12 cellular contexts compared by ENCODE assay signal in the genomic region with DNA sequence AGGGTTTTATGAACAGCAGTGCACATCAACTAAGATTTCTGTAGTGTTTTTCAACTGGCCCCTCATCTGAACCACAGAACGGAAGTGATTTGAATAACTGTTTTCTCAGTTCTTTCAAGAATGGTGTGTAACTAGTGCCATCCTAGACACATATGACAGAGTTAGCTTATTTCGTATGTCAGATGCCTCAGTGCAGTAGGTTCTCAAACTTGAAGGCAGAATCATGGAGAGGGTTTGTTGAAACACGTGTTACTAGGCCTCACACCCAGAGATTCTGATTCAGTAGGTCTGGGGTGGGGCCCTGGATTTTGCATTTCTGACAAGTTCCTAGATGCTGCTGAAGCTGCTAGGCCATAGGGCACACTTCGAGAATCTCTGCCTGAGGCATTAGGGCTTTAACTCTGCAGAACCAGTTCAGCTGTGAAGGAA. TPM values are rescaled to one million over a fixed set of nuclear protein-coding genes. Genes with fewer than 3 reads are reported as not detected.
DNase-seq lines count a peak whose midpoint lies in the region; ATAC-seq and TF ChIP-seq lines count a peak whose summit lies in the region.
"Had no signal": no experiment of that assay in that cellular context is flagged by ENCODE, and none has a peak within 500 bp of the region (broad histone marks: within the 10 kb centered on the region; RNA-seq: fewer than 3 reads in every experiment).

No MANE protein-coding gene starts in this region.

- 0 out of 2 replicates have a peak, but pooled peaks cover 7% of the 10 kb centered on the region for H3K4me1 ChIP-seq in DND-41 (ENCODE audit: insufficient read depth, low read length)
- H3K4me1 ChIP-seq in Caco-2 = no peaks in the 10 kb centered on the region
- no peaks in the 10 kb centered on the region for H3K4me1 ChIP-seq in CD8-positive, alpha-beta T cell (ENCODE audit: insufficient read depth, low read length)

- intact Hi-C loops in Caco-2 (cut with micrococcal nuclease; ENCODE audit: unreplicated experiment) = no loop called here
- intact Hi-C loops in CD8-positive, alpha-beta T cell (cut with DNase I, micrococcal nuclease) = no loop called here

- peaks cover 0 to 6% (median 0%) of the 10 kb centered on the region in 3 donors for H3K9me3 Mint-ChIP-seq in IgD-negative memory B cell
- H3K9me3 Mint-ChIP-seq in Caco-2 (ENCODE audit: unreplicated experiment) = no peaks in the 10 kb centered on the region
- no peaks in the 10 kb centered on the region for H3K9me3 Mint-ChIP-seq in HFFc6
- H3K9me3 Mint-ChIP-seq in CD8-positive, alpha-beta T cell = no peaks in the 10 kb centered on the region

- H3K27me3 ChIP-seq in DND-41 (ENCODE audit: insufficient read depth, low read length, poor library complexity) = no peaks in the 10 kb centered on the region
- no peaks in the 10 kb centered on the region for H3K27me3 ChIP-seq in Caco-2 (replicated peaks; ENCODE audit: control insufficient read depth, insufficient read depth, low read length)
- H3K27me3 ChIP-seq in CD8-positive, alpha-beta T cell (ENCODE audit: insufficient read depth, low read length) = no peaks in the 10 kb centered on the region
- H3K27me3 ChIP-seq: right lobe of liver had no signal

- TF ChIP-seq CTCF in DND-41 (IDR thresholded peaks at IDR 0.05; ENCODE audit: borderline replicate concordance, extremely low read depth, low read length, poor library complexity, severe bottlenecking) = no peak
- no peak for TF ChIP-seq CTCF in Caco-2 (IDR thresholded peaks at IDR 0.05; ENCODE audit: insufficient read depth in 1 of 2, low read depth in 1 of 2, low read length in 1 of 2, severe bottlenecking in 1 of 2, unreplicated experiment in 1 of 2)
- TF ChIP-seq CTCF in HFFc6 (IDR thresholded peaks at IDR 0.05) = no peak
- TF ChIP-seq CTCF in CD8-positive, alpha-beta T cell (IDR thresholded peaks at IDR 0.05) = no peak

- H3K4me3 Mint-ChIP-seq in IgD-negative memory B cell = peak overlapping the region in 3 of 4 donors; percentile 21 to 78 (median 26)
- H3K4me3 Mint-ChIP-seq in Caco-2 (ENCODE audit: unreplicated experiment) = no peak overlapping the region
- H3K4me3 Mint-ChIP-seq in HFFc6 = no peak overlapping the region
- no peak overlapping the region for H3K4me3 Mint-ChIP-seq in CD8-positive, alpha-beta T cell

- ATAC-seq in DND-41 (ENCODE audit: insufficient read depth, low read depth) (peak; percentile 86), GM19324 (IDR thresholded peaks at IDR 0.05; ENCODE audit: low FRiP score, unreplicated experiment) (peak; percentile 98), HG02852 (IDR thresholded peaks at IDR 0.05; ENCODE audit: unreplicated experiment) (peak; percentile 99)
- ATAC-seq in CD8-positive, alpha-beta T cell = no peak
- ATAC-seq: right lobe of liver had no signal

- H4K20me1 ChIP-seq in DND-41 (ENCODE audit: insufficient read depth, low read length) = no peaks in the 10 kb centered on the region

- H3K27me3 Mint-ChIP-seq in IgD-negative memory B cell = no peaks in the 10 kb centered on the region
- H3K27me3 Mint-ChIP-seq in Caco-2 (ENCODE audit: insufficient read depth, unreplicated experiment) = no peaks in the 10 kb centered on the region
- no peaks in the 10 kb centered on the region; the same call in 1 of the 2 replicates for H3K27me3 Mint-ChIP-seq in HFFc6 (ENCODE audit: insufficient read depth)
- no peaks in the 10 kb centered on the region for H3K27me3 Mint-ChIP-seq in CD8-positive, alpha-beta T cell (ENCODE audit: low read depth)

- H3K4me2 ChIP-seq in DND-41 (ENCODE audit: insufficient read depth, low read length) = no peak overlapping the region

- no TSS peak for BruUV-seq in Caco-2 (replicated peaks; lab: Mats Ljungman, UMichigan)

- 0 out of 2 replicates have a peak overlapping the region, but pooled peaks have one; percentile 39 for H3K27ac ChIP-seq in DND-41 (ENCODE audit: low read length)
- H3K27ac ChIP-seq in CD8-positive, alpha-beta T cell (ENCODE audit: low read depth, low read length) = no peak overlapping the region
- H3K27ac ChIP-seq: right lobe of liver, RWPE1 had no signal

- peak overlapping the region in 2 of 3 donors; percentile 3 to 47 for H3K27ac Mint-ChIP-seq in IgD-negative memory B cell
- H3K27ac Mint-ChIP-seq in Caco-2 (ENCODE audit: unreplicated experiment) = no peak overlapping the region
- no peak overlapping the region for H3K27ac Mint-ChIP-seq in HFFc6
- H3K27ac Mint-ChIP-seq in CD8-positive, alpha-beta T cell = no peak overlapping the region

- H3K36me3 ChIP-seq in DND-41 (ENCODE audit: insufficient read depth, low read length) (peaks cover 79% of the 10 kb centered on the region), Caco-2 (ENCODE audit: control insufficient read depth, insufficient read depth, low read length) (no peaks in the 10 kb centered on the region)
- H3K36me3 ChIP-seq in CD8-positive, alpha-beta T cell (ENCODE audit: insufficient read depth, low read length) = peaks cover 3% of the 10 kb centered on the region

- POLR2A ChIA-PET in Caco-2 (lab: Charles Lee) = no interaction called here
- POLR2A ChIA-PET in CD8-positive, alpha-beta T cell (lab: Charles Lee) = no interaction called here

- DNase-seq in DND-41 (peak; percentile 32), Caco-2 (no peak), HFFc6 (no peak)
- DNase-seq in CD8-positive, alpha-beta T cell = no peak
- no peak for DNase-seq in activated effector memory CD4-positive, alpha-beta T cell treated with Interleukin-2 at 50 U/mL for 16 hours
- DNase-seq: activated CD4-positive, alpha-beta T cell treated with anti-CD3 and anti-CD28 coated beads for 48 hours; NCI-H1105 treated with DMSO at 0.1 percent for 48 hours; right lobe of liver had no signal

- no peak overlapping the region for H3K4me3 ChIP-seq in DND-41 (ENCODE audit: low read depth in 1 of 2, low read length in 2 of 2)
- no peak overlapping the region for H3K4me3 ChIP-seq in Caco-2 (ENCODE audit: low read depth, low read length)
- no peak overlapping the region for H3K4me3 ChIP-seq in CD8-positive, alpha-beta T cell (ENCODE audit: low read depth, low read length)
- H3K4me3 ChIP-seq: right lobe of liver had no signal

- H3K4me1 Mint-ChIP-seq in IgD-negative memory B cell (peaks cover 8 to 19% (median 12%) of the 10 kb centered on the region in 3 donors), Caco-2 (ENCODE audit: low read depth, unreplicated experiment) (no peaks in the 10 kb centered on the region), HFFc6 (ENCODE audit: low read depth) (peaks cover 16% of the 10 kb centered on the region)
- no peaks in the 10 kb centered on the region for H3K4me1 Mint-ChIP-seq in CD8-positive, alpha-beta T cell (ENCODE audit: low read depth)

- H3K36me3 Mint-ChIP-seq in IgD-negative memory B cell (peaks cover 8% of the 10 kb centered on the region), Caco-2 (ENCODE audit: insufficient read depth, unreplicated experiment) (peaks cover 8% of the 10 kb centered on the region), HFFc6 (ENCODE audit: low read depth) (peaks cover 45% of the 10 kb centered on the region)
- peaks cover 62% of the 10 kb centered on the region for H3K36me3 Mint-ChIP-seq in CD8-positive, alpha-beta T cell

- CTCF ChIA-PET in Caco-2 (lab: Charles Lee) = no interaction called here
- CTCF ChIA-PET in CD8-positive, alpha-beta T cell (lab: Charles Lee) = no interaction called here

- no peaks in the 10 kb centered on the region for H3K79me2 ChIP-seq in DND-41 (ENCODE audit: insufficient read depth, low read length)

- no peak overlapping the region for H2AFZ ChIP-seq in DND-41 (ENCODE audit: low read depth, low read length)

- H3K9me3 ChIP-seq in DND-41 (ENCODE audit: insufficient read depth, low read length, severe bottlenecking) (no peaks in the 10 kb centered on the region), Caco-2 (no peaks in the 10 kb centered on the region)
- no peaks in the 10 kb centered on the region for H3K9me3 ChIP-seq in CD8-positive, alpha-beta T cell (ENCODE audit: low read length)
- H3K9me3 ChIP-seq: right lobe of liver had no signal

- H3K9ac ChIP-seq in DND-41 (ENCODE audit: low read depth, low read length) = no peak overlapping the region

RNA-seq across cellular contexts. Expression of a gene that starts 49.0 kb away (rescaled TPM):
- 9.5 TPM for polyA plus RNA-seq in IgD-negative memory B cell
- 26.1 and 28.7 TPM in 2 replicates for total RNA-seq in Caco-2 (2022)
- 10 to 100 TPM; 21.3 to 27.2 (median 25.6) TPM for total RNA-seq in HFFc6 (2021; fragmentation: NEBNext Ultra II Directional; extraction: Animal tissue kit (Norgen Biotek cat#: 25700))
- total RNA-seq in CD8-positive, alpha-beta T cell = 1 to 10 TPM; 5.4 to 6.0 TPM

Comparison
In these comparisons a context has a peak if more than half of its experiments do, and no peak if none do; other contexts are left out.
1. H3K27ac Mint-ChIP-seq: peak in IgD-negative memory B cell (2 of 3); none in Caco-2 (single experiment), HFFc6 (single experiment) and CD8-positive, alpha-beta T cell (single experiment).
2. H3K4me3 Mint-ChIP-seq: peak in IgD-negative memory B cell (3 of 4); none in Caco-2 (single experiment), HFFc6 (single experiment) and CD8-positive, alpha-beta T cell (single experiment).